Comparison of ENCODE assay signal across 12 cellular contexts in genomic region chr6:30480536-30481156, GRCh38. TPM values are rescaled to one million over a fixed set of nuclear protein-coding genes. Genes with fewer than 3 reads are reported as not detected.
A peak's percentile ranks its signal among the peaks of the same experiment; 100 is the strongest.
DNase-seq lines count a peak whose midpoint lies in the region; ATAC-seq lines count a peak whose summit lies in the region.
"Had no signal": no experiment of that assay in that cellular context is flagged by ENCODE, and none has a peak within 500 bp of the region (broad histone marks: within the 10 kb centered on the region; RNA-seq: fewer than 3 reads in every experiment).

No MANE protein-coding gene starts in this region.

- peaks cover 74% of the 10 kb centered on the region for H3K27me3 Mint-ChIP-seq in activated CD8-positive, alpha-beta memory T cell treated with anti-CD3 and anti-CD28 coated beads, Interleukin-2, amount 10 ng/mL, durations not matched to agents 7 days and 5 days
- peaks cover 77% of the 10 kb centered on the region for H3K27me3 Mint-ChIP-seq in activated naive CD8-positive, alpha-beta T cell treated with anti-CD3 and anti-CD28 coated beads, Interleukin-2, amount 10 ng/mL, durations not matched to agents 7 days and 5 days

- CTCF ChIA-PET in activated CD8-positive, alpha-beta memory T cell treated with anti-CD3 and anti-CD28 coated beads, Interleukin-2, amount 10 ng/mL, durations not matched to agents 7 days and 5 days (lab: Charles Lee) = interaction anchor here (0.6 to 10.0 kb wide), 9 partner anchors 14 to 128 kb away, joined by 3 to 305 read pairs (median 5); no protein-coding TSS in a partner anchor

- H3K9me3 Mint-ChIP-seq in activated CD8-positive, alpha-beta memory T cell treated with anti-CD3 and anti-CD28 coated beads, Interleukin-2, amount 10 ng/mL, durations not matched to agents 7 days and 5 days (ENCODE audit: low read depth) = peaks cover 1% of the 10 kb centered on the region
- peaks cover 3% of the 10 kb centered on the region for H3K9me3 Mint-ChIP-seq in activated naive CD8-positive, alpha-beta T cell treated with anti-CD3 and anti-CD28 coated beads, Interleukin-2, amount 10 ng/mL, durations not matched to agents 7 days and 5 days

- peak overlapping the region; percentile 28 for H3K27ac Mint-ChIP-seq in activated CD8-positive, alpha-beta memory T cell treated with anti-CD3 and anti-CD28 coated beads, Interleukin-2, amount 10 ng/mL, durations not matched to agents 7 days and 5 days
- no peak overlapping the region for H3K27ac Mint-ChIP-seq in activated naive CD8-positive, alpha-beta T cell treated with anti-CD3 and anti-CD28 coated beads, Interleukin-2, amount 10 ng/mL, durations not matched to agents 7 days and 5 days

- H3K4me1 Mint-ChIP-seq in activated CD8-positive, alpha-beta memory T cell treated with anti-CD3 and anti-CD28 coated beads, Interleukin-2, amount 10 ng/mL, durations not matched to agents 7 days and 5 days = peaks cover 21% of the 10 kb centered on the region
- peaks cover 18% of the 10 kb centered on the region for H3K4me1 Mint-ChIP-seq in activated naive CD8-positive, alpha-beta T cell treated with anti-CD3 and anti-CD28 coated beads, Interleukin-2, amount 10 ng/mL, durations not matched to agents 7 days and 5 days

- DNase-seq in activated CD8-positive, alpha-beta memory T cell treated with anti-CD3 and anti-CD28 coated beads, Interleukin-2, amount 10 ng/mL, durations not matched to agents 7 days and 5 days = peak; percentile 84
- DNase-seq in activated CD8-positive, alpha-beta memory T cell treated with anti-CD3 and anti-CD28 coated beads for 24 hours = no peak
- DNase-seq in SW480 (ENCODE audit: low spot score) = peak; percentile 31
- DNase-seq in activated naive CD8-positive, alpha-beta T cell treated with anti-CD3 and anti-CD28 coated beads, Interleukin-2, amount 10 ng/mL, durations not matched to agents 7 days and 5 days = peak; percentile 67
- DNase-seq in stimulated activated naive CD4-positive, alpha-beta T cell treated with Interleukin-2 at 50 U/mL for 16 hours (lab: John Stamatoyannopoulos, UW) = peak; percentile 45
- no peak for DNase-seq in ecto neural progenitor cell (ENCODE audit: low spot score)
- DNase-seq in NCI-H1048 (lab: John Stamatoyannopoulos, UW) = no peak
- DNase-seq: left cardiac atrium, NCI-H2029, right lobe of liver, stomach had no signal

- H3K36me3 Mint-ChIP-seq in activated CD8-positive, alpha-beta memory T cell treated with anti-CD3 and anti-CD28 coated beads, Interleukin-2, amount 10 ng/mL, durations not matched to agents 7 days and 5 days = no peaks in the 10 kb centered on the region
- no peaks in the 10 kb centered on the region for H3K36me3 Mint-ChIP-seq in activated naive CD8-positive, alpha-beta T cell treated with anti-CD3 and anti-CD28 coated beads, Interleukin-2, amount 10 ng/mL, durations not matched to agents 7 days and 5 days

- POLR2A ChIA-PET in activated naive CD8-positive, alpha-beta T cell treated with anti-CD3 and anti-CD28 coated beads, Interleukin-2, amount 10 ng/mL, durations not matched to agents 7 days and 5 days (lab: Charles Lee) = interaction anchor here (2.1 kb wide), 1 partner anchor 119 kb away, joined by 4 read pairs; no protein-coding TSS in a partner anchor

- H3K4me3 Mint-ChIP-seq in activated CD8-positive, alpha-beta memory T cell treated with anti-CD3 and anti-CD28 coated beads, Interleukin-2, amount 10 ng/mL, durations not matched to agents 7 days and 5 days = peak overlapping the region; percentile 15
- peak overlapping the region; percentile 34 for H3K4me3 Mint-ChIP-seq in activated naive CD8-positive, alpha-beta T cell treated with anti-CD3 and anti-CD28 coated beads, Interleukin-2, amount 10 ng/mL, durations not matched to agents 7 days and 5 days

- ATAC-seq in activated CD8-positive, alpha-beta memory T cell treated with anti-CD3 and anti-CD28 coated beads, Interleukin-2, amount 10 ng/mL, durations not matched to agents 7 days and 5 days = peak; percentile 66
- peak; percentile 65 for ATAC-seq in activated naive CD8-positive, alpha-beta T cell treated with anti-CD3 and anti-CD28 coated beads, Interleukin-2, amount 10 ng/mL, durations not matched to agents 7 days and 5 days (ENCODE audit: low read depth)
- no peak for ATAC-seq in HG03280 (IDR thresholded peaks at IDR 0.05; ENCODE audit: unreplicated experiment)

RNA-seq across cellular contexts. Expression of gene HLA-E, which starts 8.7 kb away (rescaled TPM):
- total RNA-seq in activated CD8-positive, alpha-beta memory T cell treated with anti-CD3 and anti-CD28 coated beads, Interleukin-2, amount 10 ng/mL, durations not matched to agents 7 days and 5 days = 100 to 1,000 TPM; 395 to 602 TPM
- total RNA-seq in activated naive CD8-positive, alpha-beta T cell treated with anti-CD3 and anti-CD28 coated beads, Interleukin-2, amount 10 ng/mL, durations not matched to agents 7 days and 5 days = 100 to 1,000 TPM; 957 to 962 TPM

Comparison
In these comparisons a context has a peak if more than half of its experiments do, and no peak if none do; other contexts are left out.
1. DNase-seq: peak in activated CD8-positive, alpha-beta memory T cell treated with anti-CD3 and anti-CD28 coated beads, Interleukin-2, amount 10 ng/mL, durations not matched to agents 7 days and 5 days (single experiment), SW480 (single experiment), activated naive CD8-positive, alpha-beta T cell treated with anti-CD3 and anti-CD28 coated beads, Interleukin-2, amount 10 ng/mL, durations not matched to agents 7 days and 5 days (single experiment) and stimulated activated naive CD4-positive, alpha-beta T cell treated with Interleukin-2 at 50 U/mL for 16 hours (single experiment); none in activated CD8-positive, alpha-beta memory T cell treated with anti-CD3 and anti-CD28 coated beads for 24 hours (single experiment), ecto neural progenitor cell (single experiment) and NCI-H1048 (single experiment).